Comparison of ENCODE assay signal across 8 cellular contexts in genomic region chr22:21867528-21868266, GRCh38. TPM values are rescaled to one million over a fixed set of nuclear protein-coding genes. Genes with fewer than 3 reads are reported as not detected.
DNase-seq lines count a peak whose midpoint lies in the region; ATAC-seq, FAIRE-seq and TF ChIP-seq lines count a peak whose summit lies in the region.

TSS of gene MAPK1 (minus strand) at chr22:21867645. CDS start at chr22:21867440, 205 bp downstream.

- H3K27ac ChIP-seq in left ventricle myocardium inferior (replicated peaks) (peak within 1 kb of the TSS; percentile 92), psoas muscle (peak within 1 kb of the TSS; percentile 88)

- peak within 1 kb of the TSS; percentile 78 for H3K4me3 ChIP-seq in GM12875 (ENCODE audit: low read depth, low read length)
- H3K4me3 ChIP-seq in left ventricle myocardium inferior, result peak within 1 kb of the TSS; percentile 74
- H3K4me3 ChIP-seq in psoas muscle, result peak within 1 kb of the TSS; percentile 92

- H3K27me3 ChIP-seq in left ventricle myocardium inferior (ENCODE audit: low read depth) (no peaks in the 10 kb centered on the region), psoas muscle (ENCODE audit: insufficient read depth in 3 of 3, low read length in 2 of 3) (no peaks in the 10 kb centered on the region)

- WGBS in psoas muscle, 3 donors, result 1 to 2% (median 1%) methylated on average over 54 to 74 of the region's 74 CpGs

- peak; percentile 99 for FAIRE-seq in urothelium cell line (lab: Jason Lieb, UNC)

- H3K4me1 ChIP-seq in left ventricle myocardium inferior (peaks cover 47% of the 10 kb centered on the region), psoas muscle (peaks cover 33% of the 10 kb centered on the region)

- H3K9me3 ChIP-seq in left ventricle myocardium inferior (replicated peaks) (no peaks in the 10 kb centered on the region), psoas muscle (no peaks in the 10 kb centered on the region)

- TF ChIP-seq CTCF in GM12875 (IDR thresholded peaks at IDR 0.05; ENCODE audit: borderline replicate concordance, insufficient read depth, low read depth, low read length) (peak; percentile 47), left ventricle myocardium inferior (IDR thresholded peaks at IDR 0.05; ENCODE audit: borderline replicate concordance) (peak; percentile 41), psoas muscle (IDR thresholded peaks at IDR 0.05) (peak; percentile 38)

- DNase-seq in NCI-H1105 treated with DMSO at 0.1 percent for 48 hours (lab: John Stamatoyannopoulos, UW), result peak; percentile 79
- peak; percentile 73 for DNase-seq in amniotic stem cell (lab: John Stamatoyannopoulos, UW)
- DNase-seq in left ventricle myocardium inferior, result peak; percentile 95
- DNase-seq in psoas muscle, result peak; percentile 95 to 96
- DNase-seq in urothelium cell line (ENCODE audit: low spot score), result peak; percentile 99

- no peaks in the 10 kb centered on the region for H3K36me3 ChIP-seq in left ventricle myocardium inferior
- H3K36me3 ChIP-seq in psoas muscle (ENCODE audit: insufficient read depth in 1 of 2, low read depth in 1 of 2), result no peaks in the 10 kb centered on the region

- ATAC-seq in HG02678 (IDR thresholded peaks at IDR 0.05; ENCODE audit: unreplicated experiment), result peak; percentile 90
- peak; percentile 98 to 99 (median 99) for ATAC-seq in psoas muscle

- intact Hi-C loops in T-helper 1 cell treated with Interleukin-12 subunit alpha and Interleukin-12 subunit beta and Interleukin-4 antibody, amounts not matched to agents 30 ng/mL and 1 ng/mL, for 36 hours (cut with micrococcal nuclease), result loop anchor here (1.0 to 5.0 kb wide), 7 partner anchors 70 to 1275 kb away; partner anchors contain the start of genes PPIL2, PPM1F, RSPH14 and YPEL1
- intact Hi-C loops in left ventricle myocardium inferior (cut with micrococcal nuclease), result loop anchor here (10.0 kb wide), 1 partner anchor 63 kb away; no protein-coding TSS in a partner anchor
- intact Hi-C loops in psoas muscle (cut with DNase I), result loop anchor here (5.0 to 10.0 kb wide), 6 partner anchors 40 to 155 kb away; partner anchors contain the start of genes PPM1F (in 1 of the 2) and YPEL1 (in 1 of the 2)

RNA-seq across cellular contexts. Expression of gene MAPK1, which starts in this region (rescaled TPM):
- 118 and 120 TPM in 2 replicates for total RNA-seq in T-helper 1 cell treated with Interleukin-12 subunit alpha and Interleukin-12 subunit beta and Interleukin-4 antibody, amounts not matched to agents 30 ng/mL and 1 ng/mL, for 36 hours
- 91.7 TPM for total RNA-seq in left ventricle myocardium inferior
- 100 to 1,000 TPM in 1 of 4 donors, 10 to 100 TPM in 3; 78.3 to 101 (median 96.9) TPM for total RNA-seq in psoas muscle
- 10 to 100 TPM; 11.0 to 64.1 (median 14.8) TPM for polyA plus RNA-seq in psoas muscle

Comparison
In these comparisons a context has a peak if more than half of its experiments do, and no peak if none do; other contexts are left out.
1. Peak in every context shown above with its lines: DNase-seq, ATAC-seq, H3K4me3 ChIP-seq and H3K27ac ChIP-seq.